In genomic region chr14:99554757-99555531, GRCh38 we compare ENCODE assay signal across 15 cellular contexts. TPM values are rescaled to one million over a fixed set of nuclear protein-coding genes. Genes with fewer than 3 reads are reported as not detected.
DNase-seq lines count a peak whose midpoint lies in the region; ATAC-seq, FAIRE-seq and TF ChIP-seq lines count a peak whose summit lies in the region.
"Had no signal": no experiment of that assay in that cellular context is flagged by ENCODE, and none has a peak within 500 bp of the region (broad histone marks: within the 10 kb centered on the region; RNA-seq: fewer than 3 reads in every experiment).

No MANE protein-coding gene starts in this region.

- DNase-seq in A549 (ENCODE audit: low read depth in 1 of 2, low spot score in 1 of 2), result peak in 1 of 2 experiments; percentile 57
- no peak for DNase-seq in Panc1 (ENCODE audit: low read depth, low spot score)
- DNase-seq in heart left ventricle, result peak in 2 of 5 donors; percentile 68 to 80
- DNase-seq in neuronal stem cell (ENCODE audit: low spot score), result no peak
- no peak for DNase-seq in MV-4-11 (lab: John Stamatoyannopoulos, UW)
- DNase-seq in DMS153 (lab: John Stamatoyannopoulos, UW), result no peak
- DNase-seq: activated naive CD4-positive, alpha-beta T cell treated with anti-CD3 and anti-CD28 coated beads for 36 hours; effector CD8-positive, alpha-beta T cell; foreskin fibroblast; NCI-H1105 treated with DMSO at 0.1 percent for 48 hours had no signal

- H4K91ac ChIP-seq in neuronal stem cell (ENCODE audit: low read depth, low read length, poor library complexity), result no peak overlapping the region

- FAIRE-seq in A549 (lab: Jason Lieb, UNC), result no peak
- FAIRE-seq: D721Med, GM19239 had no signal

- TF ChIP-seq RAD21 in A549 (conservative IDR thresholded peaks at IDR 0.05 in 1 of 2, IDR thresholded peaks at IDR 0.05 in 1 of 2), result no peak

- no peak for TF ChIP-seq POLR2A in A549 (IDR thresholded peaks at IDR 0.05; ENCODE audit: low read length)
- TF ChIP-seq POLR2A in heart left ventricle (IDR thresholded peaks at IDR 0.05), result no peak

- no peak overlapping the region for H2BK120ac ChIP-seq in neuronal stem cell (ENCODE audit: low read depth, low read length)

- H3K4me2 ChIP-seq in A549 (peak overlapping the region; percentile 59), neuronal stem cell (ENCODE audit: insufficient read depth, low read length, poor library complexity, severe bottlenecking) (no peak overlapping the region)

- H3K27me3 ChIP-seq in Panc1 (ENCODE audit: control insufficient read depth, insufficient read depth, low read length) (no peaks in the 10 kb centered on the region), heart left ventricle (no peaks in the 10 kb centered on the region), neuronal stem cell (ENCODE audit: control insufficient read depth in 3 of 3, insufficient read depth in 3 of 3, low read depth in 1 of 3, low read length in 3 of 3) (no peaks in the 10 kb centered on the region)
- H3K27me3 ChIP-seq: breast epithelium had no signal

- H3K9me3 ChIP-seq in A549, result no peaks in the 10 kb centered on the region
- no peaks in the 10 kb centered on the region for H3K9me3 ChIP-seq in Panc1 (ENCODE audit: control insufficient read depth, insufficient read depth, low read depth, low read length)
- no peaks in the 10 kb centered on the region for H3K9me3 ChIP-seq in heart left ventricle
- peaks cover 0 to 2% of the 10 kb centered on the region in 2 donors for H3K9me3 ChIP-seq in neuronal stem cell (replicated peaks in 1 of 2; ENCODE audit: control insufficient read depth in 2 of 2, insufficient read depth in 1 of 2, low read depth in 1 of 2, low read length in 2 of 2)
- H3K9me3 ChIP-seq: breast epithelium had no signal

- TF ChIP-seq CTCF in A549 (IDR thresholded peaks at IDR 0.05) (no peak), Panc1 (IDR thresholded peaks at IDR 0.05) (no peak), heart left ventricle (IDR thresholded peaks at IDR 0.05) (no peak)

- H2BK15ac ChIP-seq in neuronal stem cell (ENCODE audit: low read length), result no peak overlapping the region

- H2BK5ac ChIP-seq in neuronal stem cell (ENCODE audit: low read length), result no peak overlapping the region

- BruUV-seq in Panc1 (replicated peaks; lab: Mats Ljungman, UMichigan), result no TSS peak

- 58% methylated on average over 9 of the region's 9 CpGs for WGBS in A549 (ENCODE audit: missing lambda C conversion rate)
- WGBS in heart left ventricle, 4 donors, result 45 to 63% (median 57%) methylated on average over 9 of the region's 9 CpGs
- WGBS in neuronal stem cell (ENCODE audit: extremely low coverage in 2 of 2, insufficient read length in 2 of 2, insufficient replicate concordance in 1 of 2), 2 donors, result no CpG with 5 or more reads among the region's 9 CpGs

- H3K4ac ChIP-seq in neuronal stem cell (ENCODE audit: low read length), result no peak overlapping the region

- no peak overlapping the region for H4K8ac ChIP-seq in neuronal stem cell (ENCODE audit: low read depth, low read length)

- no peak overlapping the region for H2BK12ac ChIP-seq in neuronal stem cell (ENCODE audit: low read length)

- H3K18ac ChIP-seq in neuronal stem cell (ENCODE audit: low read length), result no peak overlapping the region

- ATAC-seq in A549, result peak; percentile 53 to 71; a peak in 4 of 6 replicates
- no peak for ATAC-seq in Panc1
- peak; percentile 78 to 85 (median 80) for ATAC-seq in heart left ventricle
- no peak for ATAC-seq in HG03457 (IDR thresholded peaks at IDR 0.05; ENCODE audit: unreplicated experiment)
- ATAC-seq in HG02798 (IDR thresholded peaks at IDR 0.05; ENCODE audit: poor library complexity, unreplicated experiment), result no peak

- H3K4me3 ChIP-seq in A549 (no peak overlapping the region), Panc1 (ENCODE audit: low read depth in 2 of 2, low read length in 2 of 2) (no peak overlapping the region), heart left ventricle (no peak overlapping the region), neuronal stem cell (ENCODE audit: low read length in 2 of 2) (no peak overlapping the region)
- H3K4me3 ChIP-seq: breast epithelium had no signal

- CTCF ChIA-PET in A549 (lab: Yijun Ruan, JAX), result interaction anchor here (0.5 to 3.6 kb wide), 12 partner anchors 8 to 332 kb away, joined by 3 to 17 read pairs (median 4); partner anchors contain the start of gene CCDC85C
- CTCF ChIA-PET in Panc1 (lab: Charles Lee), result no interaction called here

- POLR2A ChIA-PET in A549 (lab: Yijun Ruan, JAX) (interaction anchor here (0.9 kb wide), 1 partner anchor 48 kb away, joined by 3 read pairs; no protein-coding TSS in a partner anchor), Panc1 (lab: Charles Lee) (no interaction called here)

- H3K4me1 ChIP-seq in A549, result peaks cover 33% of the 10 kb centered on the region
- peaks cover 46% of the 10 kb centered on the region for H3K4me1 ChIP-seq in Panc1 (ENCODE audit: control insufficient read depth, insufficient read depth, low read length)
- H3K4me1 ChIP-seq in heart left ventricle, result peaks cover 0 to 60% (median 32%) of the 10 kb centered on the region in 12 donors
- H3K4me1 ChIP-seq in neuronal stem cell (ENCODE audit: control insufficient read depth in 2 of 2, insufficient read depth in 1 of 2, low read depth in 1 of 2, low read length in 2 of 2), result peaks cover 3 to 7% of the 10 kb centered on the region in 2 donors

- peak overlapping the region; percentile 7 for H2AK5ac ChIP-seq in neuronal stem cell (ENCODE audit: low read depth, low read length)

- H3K23ac ChIP-seq in neuronal stem cell (ENCODE audit: low read depth, low read length, poor library complexity), result no peak overlapping the region

- H3K27ac ChIP-seq in A549, result peak overlapping the region; percentile 44 to 60; a peak in 5 of 6 replicates
- H3K27ac ChIP-seq in Panc1 (ENCODE audit: low read length), result peak overlapping the region; percentile 29; the same call in 1 of the 2 replicates
- H3K27ac ChIP-seq in heart left ventricle, result peak overlapping the region in 10 of 12 donors; percentile 38 to 83 (median 76)
- H3K27ac ChIP-seq in neuronal stem cell (replicated peaks; ENCODE audit: low read length), result no peak overlapping the region

- no peak overlapping the region for H3K14ac ChIP-seq in neuronal stem cell (ENCODE audit: low read length)

- in situ Hi-C loops in Panc1 (cut with HindIII; ENCODE audit: low pct_unique_long_range_greater_than_20kb, low sequenced_read_pairs), result no loop called here

- intact Hi-C loops in Panc1 (cut with micrococcal nuclease; ENCODE audit: unreplicated experiment) (loop anchor here (2.0 kb wide), 1 partner anchor 32 kb away; no protein-coding TSS in a partner anchor), heart left ventricle (cut with DNase I) (no loop called here)

- no peak overlapping the region for H3K9ac ChIP-seq in neuronal stem cell (ENCODE audit: low read depth, low read length, poor library complexity)

- TF ChIP-seq EP300 in A549 (IDR thresholded peaks at IDR 0.05), result no peak

- H2AFZ ChIP-seq in neuronal stem cell (ENCODE audit: low read length), result no peak overlapping the region

- peaks cover 14% of the 10 kb centered on the region for H3K79me1 ChIP-seq in neuronal stem cell (ENCODE audit: low read depth, low read length)

- H3K36me3 ChIP-seq in Panc1 (ENCODE audit: control insufficient read depth, insufficient read depth, low read length) (no peaks in the 10 kb centered on the region), heart left ventricle (no peaks in the 10 kb centered on the region), neuronal stem cell (replicated peaks in 1 of 2; ENCODE audit: control insufficient read depth in 2 of 2, insufficient read depth in 2 of 2, low read length in 2 of 2) (peaks cover 0 to 2% of the 10 kb centered on the region in 2 donors)
- H3K36me3 ChIP-seq: breast epithelium had no signal

TF ChIP-seq in A549, 52 proteins besides CTCF, POLR2A, EP300 and RAD21:
- TF ChIP-seq ZFP36 (IDR thresholded peaks at IDR 0.05; ENCODE audit: borderline replicate concordance, partially characterized antibody) (peak; percentile 57), E2F6 (IDR thresholded peaks at IDR 0.05; ENCODE audit: borderline replicate concordance, low read depth) (no peak), KDM1A (IDR thresholded peaks at IDR 0.05; ENCODE audit: low read depth) (0 out of 2 replicates have a peak, but pooled peaks have one; percentile 48)

RNA-seq across cellular contexts. Expression of gene CCDC85C, which starts 49.1 kb away (rescaled TPM):
- polyA plus RNA-seq in A549 (2011; rRNA removed), result 10.5 and 11.4 TPM in 2 replicates
- polyA plus RNA-seq in A549 (2012; cell fraction: cytosol; rRNA removed), result 21.9 and 32.2 TPM in 2 replicates
- 39.4 and 46.8 TPM in 2 replicates for polyA plus RNA-seq in A549 (2012; cell fraction: nucleus; rRNA removed)
- 29.0 to 38.0 TPM (median 31.4 TPM) in 3 replicates for polyA plus RNA-seq in A549 (2017; fragmentation: RNase III; extraction: RNeasy Plus Mini Kit Qiagen cat#74134 plus additional on column Dnase treatment)
- 15.0 and 21.7 TPM in 2 replicates for polyA minus RNA-seq in A549 (2011; rRNA and poly(A)+ RNA removed)
- total RNA-seq in Panc1 (2021; ENCODE audit: unreplicated experiment), result 96.6 TPM
- polyA plus RNA-seq in Panc1 (2012; ENCODE audit: insufficient read length), result 64.9 TPM
- 10 to 100 TPM; 22.5 to 45.4 (median 29.2) TPM for total RNA-seq in heart left ventricle
- polyA plus RNA-seq in heart left ventricle, result 10 to 100 TPM; 29.7 to 43.5 TPM
- 22.3 TPM for polyA plus RNA-seq in neuronal stem cell (2013, experiment 1 of 2)
- polyA plus RNA-seq in neuronal stem cell (2013, experiment 2 of 2), result 22.5 TPM

Comparison
In these comparisons a context has a peak if more than half of its experiments do, and no peak if none do; other contexts are left out.
1. ATAC-seq: peak in A549 (2 of 2) and heart left ventricle (4 of 4); none in Panc1 (single experiment), HG03457 (single experiment) and HG02798 (single experiment).